Comparison of ENCODE assay signal across 19 cellular contexts in genomic region chr16:6836771-6837170, GRCh38.
"Had no signal": no experiment of that assay in that cellular context is flagged by ENCODE, and none has a peak within 500 bp of the region (broad histone marks: within the 10 kb centered on the region; RNA-seq: fewer than 3 reads in every experiment).

No MANE protein-coding gene starts in this region.

- DNase-seq: activated CD4-positive, alpha-beta T cell treated with anti-CD3 and anti-CD28 coated beads for 4 hours; activated CD8-positive, alpha-beta memory T cell treated with anti-CD3 and anti-CD28 coated beads, Interleukin-2, amount 50 U/mL, for 4 hours; activated CD8-positive, alpha-beta T cell treated with anti-CD3 and anti-CD28 coated beads for 36 hours; activated naive CD4-positive, alpha-beta T cell treated with anti-CD3 and anti-CD28 coated beads, Interleukin-2, amount 50 U/mL, for 16 hours; activated naive CD8-positive, alpha-beta T cell treated with anti-CD3 and anti-CD28 coated beads, Interleukin-2, amount 10 ng/mL, durations not matched to agents 7 days and 5 days; activated T-cell treated with anti-CD3 and anti-CD28 coated beads, Interleukin-2, amount 50 U/mL, for 72 hours; adrenal gland; anterior cingulate cortex; Karpas-422; MM.1S; NCI-H1105; NCI-H1436 treated with DMSO at 0.1 percent for 48 hours; NCI-H187; NCI-H2081; NCI-H446; NCI-H524; PC-3; SHP77 treated with DMSO at 0.1 percent for 48 hours had no signal

- H3K4me1 ChIP-seq: adrenal gland had no signal

- H3K36me3 ChIP-seq: adrenal gland had no signal

- ATAC-seq: activated CD4-positive, CD25-positive, alpha-beta regulatory T cell treated with anti-CD3 and anti-CD28 coated beads, Interleukin-2, amount 50 U/mL, for 24 hours; activated CD8-positive, alpha-beta T cell treated with anti-CD3 and anti-CD28 coated beads for 36 hours; activated T-cell treated with anti-CD3 and anti-CD28 coated beads, Interleukin-2, amount 50 U/mL, for 72 hours; PC-3 had no signal

- H3K9me3 ChIP-seq: adrenal gland had no signal

- H3K4me3 ChIP-seq: adrenal gland had no signal

- H3K27me3 ChIP-seq: adrenal gland had no signal
